Comparison of ENCODE assay signal across 10 cellular contexts in genomic region chr1:147611587-147611986, GRCh38.
"Had no signal": no experiment of that assay in that cellular context is flagged by ENCODE, and none has a peak within 500 bp of the region (broad histone marks: within the 10 kb centered on the region; RNA-seq: fewer than 3 reads in every experiment).

No MANE protein-coding gene starts in this region.

- H3K27me3 ChIP-seq: colonic mucosa, left lung, pancreas, tibial nerve had no signal

- H3K27ac ChIP-seq: colonic mucosa, left lung, pancreas, tibial nerve had no signal

- H3K4me3 ChIP-seq: colonic mucosa, left lung, pancreas, tibial nerve had no signal

- H3K9me3 ChIP-seq: colonic mucosa, left lung, pancreas, tibial nerve had no signal

- H3K4me1 ChIP-seq: colonic mucosa, left lung, pancreas had no signal

- H3K36me3 ChIP-seq: colonic mucosa had no signal

- DNase-seq: caudate nucleus, colonic mucosa, foreskin melanocyte, left lung, pancreas, retina, small intestine, T-helper 17 cell had no signal

- ATAC-seq: activated CD4-positive, CD25-positive, alpha-beta regulatory T cell treated with anti-CD3 and anti-CD28 coated beads, Interleukin-2, amount 50 U/mL, for 24 hours; left lung; T-helper 17 cell had no signal
